9 cellular contexts compared by ENCODE assay signal in genomic region chr16:29791845-29792797, GRCh38. TPM values are rescaled to one million over a fixed set of nuclear protein-coding genes. Genes with fewer than 3 reads are reported as not detected.
DNase-seq lines count a peak whose midpoint lies in the region; ATAC-seq and TF ChIP-seq lines count a peak whose summit lies in the region.
"Had no signal": no experiment of that assay in that cellular context is flagged by ENCODE, and none has a peak within 500 bp of the region (broad histone marks: within the 10 kb centered on the region; RNA-seq: fewer than 3 reads in every experiment).

No MANE protein-coding gene starts in this region.

- CTCF ChIA-PET in activated CD4-positive, alpha-beta memory T cell treated with anti-CD3 and anti-CD28 coated beads for 36 hours (lab: Charles Lee) = interaction anchor here (1.1 to 2.7 kb wide), 5 partner anchors 24 to 240 kb away, joined by 3 to 16 read pairs (median 7); partner anchors contain the start of gene PAGR1

- no peak for ATAC-seq in GM18870 (IDR thresholded peaks at IDR 0.05; ENCODE audit: unreplicated experiment)
- ATAC-seq in HG02870 (IDR thresholded peaks at IDR 0.05; ENCODE audit: unreplicated experiment) = no peak

- peaks cover 46% of the 10 kb centered on the region for H3K4me1 ChIP-seq in mononuclear cell (ENCODE audit: insufficient read depth, low read length)
- H3K4me1 ChIP-seq in Peyer's patch = peaks cover 0 to 23% (median 4%) of the 10 kb centered on the region in 4 donors

- H3K27me3 ChIP-seq in mononuclear cell (ENCODE audit: insufficient read depth, low read length) (no peaks in the 10 kb centered on the region), Peyer's patch (no peaks in the 10 kb centered on the region)

- intact Hi-C loops in activated CD4-positive, alpha-beta memory T cell treated with anti-CD3 and anti-CD28 coated beads for 36 hours (cut with micrococcal nuclease) = loop anchor here (1.0 to 2.0 kb wide), 4 partner anchors 13 to 91 kb away; partner anchors contain the start of gene C16orf54

- TF ChIP-seq CTCF in GM12864 (IDR thresholded peaks at IDR 0.05; ENCODE audit: low read depth, low read length, missing control alignments) = no peak
- TF ChIP-seq CTCF in Peyer's patch (IDR thresholded peaks at IDR 0.05) = no peak

- H3K9me3 ChIP-seq in mononuclear cell (ENCODE audit: low read depth, low read length) = no peaks in the 10 kb centered on the region
- no peaks in the 10 kb centered on the region for H3K9me3 ChIP-seq in Peyer's patch

- DNase-seq in GM12864 (ENCODE audit: low read depth) (no peak), Peyer's patch (no peak)
- no peak for DNase-seq in activated CD4-positive, alpha-beta memory T cell treated with anti-CD3 and anti-CD28 coated beads for 36 hours
- DNase-seq: anterior cingulate cortex, NCI-H2029, small intestine had no signal

- H3K4me3 Mint-ChIP-seq in activated CD4-positive, alpha-beta memory T cell treated with anti-CD3 and anti-CD28 coated beads for 36 hours = peak overlapping the region; percentile 100

- peak overlapping the region; percentile 65 for H3K4me3 ChIP-seq in GM12864 (ENCODE audit: low read depth, low read length)
- peak overlapping the region; percentile 79 for H3K4me3 ChIP-seq in mononuclear cell (ENCODE audit: low read length)
- H3K4me3 ChIP-seq in Peyer's patch = peak overlapping the region in 2 of 4 donors; percentile 82 to 93

- TF ChIP-seq POLR2A in Peyer's patch (IDR thresholded peaks at IDR 0.05) = no peak

- peaks cover 35% of the 10 kb centered on the region for H3K4me1 Mint-ChIP-seq in activated CD4-positive, alpha-beta memory T cell treated with anti-CD3 and anti-CD28 coated beads for 36 hours (ENCODE audit: low read depth)

- no peak overlapping the region for H3K27ac ChIP-seq in Peyer's patch

- no peaks in the 10 kb centered on the region for H3K9me3 Mint-ChIP-seq in activated CD4-positive, alpha-beta memory T cell treated with anti-CD3 and anti-CD28 coated beads for 36 hours

- no peaks in the 10 kb centered on the region for H3K27me3 Mint-ChIP-seq in activated CD4-positive, alpha-beta memory T cell treated with anti-CD3 and anti-CD28 coated beads for 36 hours

- H3K27ac Mint-ChIP-seq in activated CD4-positive, alpha-beta memory T cell treated with anti-CD3 and anti-CD28 coated beads for 36 hours = peak overlapping the region; percentile 97

- POLR2A ChIA-PET in activated CD4-positive, alpha-beta memory T cell treated with anti-CD3 and anti-CD28 coated beads for 36 hours (lab: Charles Lee) = interaction anchor here (1.5 to 2.7 kb wide), 2 partner anchors 11 to 24 kb away, joined by 6 to 11 read pairs; partner anchors contain the start of gene PAGR1

- peaks cover 42% of the 10 kb centered on the region for H3K36me3 Mint-ChIP-seq in activated CD4-positive, alpha-beta memory T cell treated with anti-CD3 and anti-CD28 coated beads for 36 hours

- H3K36me3 ChIP-seq in Peyer's patch = peaks cover 0 to 8% (median 0%) of the 10 kb centered on the region in 3 donors

RNA-seq across cellular contexts. Expression of gene KIF22, which starts 1.6 kb away (rescaled TPM):
- total RNA-seq in activated CD4-positive, alpha-beta memory T cell treated with anti-CD3 and anti-CD28 coated beads for 36 hours = 100 to 1,000 TPM; 174 to 180 TPM
- 78.5 TPM for total RNA-seq in mononuclear cell
- total RNA-seq in Peyer's patch = 100 to 1,000 TPM in 2 of 4 donors, 10 to 100 TPM in 2; 31.9 to 157 (median 72.8) TPM

RNA-seq across cellular contexts. Expression of gene ZG16, which starts 14.1 kb away (rescaled TPM):
- total RNA-seq in activated CD4-positive, alpha-beta memory T cell treated with anti-CD3 and anti-CD28 coated beads for 36 hours = not detected
- total RNA-seq in mononuclear cell = not detected
- 100 to 1,000 TPM in 3 of 4 donors, 1 to 10 TPM in 1; 9.9 to 585 (median 158) TPM for total RNA-seq in Peyer's patch

RNA-seq across cellular contexts. Expression of gene MAZ, which starts 14.2 kb away (rescaled TPM):
- total RNA-seq in activated CD4-positive, alpha-beta memory T cell treated with anti-CD3 and anti-CD28 coated beads for 36 hours = 100 to 1,000 TPM; 227 to 242 TPM
- 132 TPM for total RNA-seq in mononuclear cell
- 100 to 1,000 TPM; 124 to 208 (median 135) TPM for total RNA-seq in Peyer's patch

RNA-seq across cellular contexts. Expression of gene PRRT2, which starts 19.9 kb away (rescaled TPM):
- total RNA-seq in activated CD4-positive, alpha-beta memory T cell treated with anti-CD3 and anti-CD28 coated beads for 36 hours = 1 to 10 TPM in 1 of 2 experiments, under 1 TPM in 1; 1.00 to 2.6 TPM
- 0.52 TPM for total RNA-seq in mononuclear cell
- 1 to 10 TPM in 2 of 4 donors, under 1 TPM in 1, not detected in 1; 0.95 to 3.3 (median 2.5) TPM for total RNA-seq in Peyer's patch

RNA-seq across cellular contexts. Expression of gene PAGR1, which starts 23.8 kb away (rescaled TPM):
- 10 to 100 TPM; 21.9 to 24.0 TPM for total RNA-seq in activated CD4-positive, alpha-beta memory T cell treated with anti-CD3 and anti-CD28 coated beads for 36 hours
- total RNA-seq in mononuclear cell (14.4 TPM), Peyer's patch (10 to 100 TPM; 39.5 to 50.3 (median 48.3) TPM)

Comparison
In these comparisons a context has a peak if more than half of its experiments do, and no peak if none do; other contexts are left out.
1. RNA of gene ZG16, which starts 14.1 kb away (total RNA-seq): 9.9 to 585 TPM in Peyer's patch; not detected in activated CD4-positive, alpha-beta memory T cell treated with anti-CD3 and anti-CD28 coated beads for 36 hours and not detected in mononuclear cell (single experiment); every median in the first group is over 10 times any median in the second.